In genomic region chr1:52614671-52615070, GRCh38 we compare ENCODE assay signal across 8 cellular contexts. TPM values are rescaled to one million over a fixed set of nuclear protein-coding genes. Genes with fewer than 3 reads are reported as not detected.
"Had no signal": no experiment of that assay in that cellular context is flagged by ENCODE, and none has a peak within 500 bp of the region (broad histone marks: within the 10 kb centered on the region; RNA-seq: fewer than 3 reads in every experiment).

No MANE protein-coding gene starts in this region.

- H3K4me3 ChIP-seq: GM12878 had no signal

- DNase-seq: GF-D8 had no signal

- ATAC-seq: GM12878 had no signal

- FAIRE-seq: G401.6, GM12878, GM12891, GM12892, GM18507, GM19239 had no signal

RNA-seq across cellular contexts. Expression of gene GPX7, which starts 12.5 kb away (rescaled TPM):
- total RNA-seq: G401 had no signal

RNA-seq across cellular contexts. Expression of gene SHISAL2A, which starts 18.3 kb away (rescaled TPM):
- total RNA-seq: G401 had no signal
